9 cellular contexts compared by ENCODE assay signal in genomic region chr2:196168181-196168580, GRCh38. TPM values are rescaled to one million over a fixed set of nuclear protein-coding genes. Genes with fewer than 3 reads are reported as not detected.
DNase-seq lines count a peak whose midpoint lies in the region; ATAC-seq, FAIRE-seq and TF ChIP-seq lines count a peak whose summit lies in the region.
"Had no signal": no experiment of that assay in that cellular context is flagged by ENCODE, and none has a peak within 500 bp of the region (broad histone marks: within the 10 kb centered on the region; RNA-seq: fewer than 3 reads in every experiment).

No MANE protein-coding gene starts in this region.

- H3K27me3 Mint-ChIP-seq in activated CD4-positive, alpha-beta memory T cell treated with anti-CD3 and anti-CD28 coated beads for 36 hours: no peaks in the 10 kb centered on the region

- peak overlapping the region; percentile 5; the same call in 1 of the 3 replicates for H3K4me3 ChIP-seq in A549
- peak overlapping the region; percentile 12; the same call in 1 of the 2 replicates for H3K4me3 ChIP-seq in GM23248
- no peak overlapping the region for H3K4me3 ChIP-seq in body of pancreas
- H3K4me3 ChIP-seq in gastrocnemius medialis: peak overlapping the region in 1 of 4 donors; percentile 74

- H4K20me1 ChIP-seq in GM23248 (ENCODE audit: insufficient read depth): no peaks in the 10 kb centered on the region

- peaks cover 39% of the 10 kb centered on the region for H3K4me1 Mint-ChIP-seq in activated CD4-positive, alpha-beta memory T cell treated with anti-CD3 and anti-CD28 coated beads for 36 hours (ENCODE audit: low read depth)

- H3K9ac ChIP-seq in GM23248: no peak overlapping the region

- TF ChIP-seq CTCF in A549 (IDR thresholded peaks at IDR 0.05) (no peak), body of pancreas (IDR thresholded peaks at IDR 0.05) (no peak), gastrocnemius medialis (IDR thresholded peaks at IDR 0.05 in 4 of 5, conservative IDR thresholded peaks at IDR 0.05 in 1 of 5) (no peak)

- no peak overlapping the region for H2AFZ ChIP-seq in GM23248

- H3K36me3 ChIP-seq in GM23248 (ENCODE audit: low read depth): no peaks in the 10 kb centered on the region
- no peaks in the 10 kb centered on the region for H3K36me3 ChIP-seq in body of pancreas (replicated peaks in 1 of 2; ENCODE audit: insufficient read depth in 1 of 2, low read depth in 2 of 2)
- H3K36me3 ChIP-seq in gastrocnemius medialis: no peaks in the 10 kb centered on the region

- H3K9me3 ChIP-seq in A549 (no peaks in the 10 kb centered on the region), GM23248 (ENCODE audit: low read depth) (no peaks in the 10 kb centered on the region), body of pancreas (no peaks in the 10 kb centered on the region), gastrocnemius medialis (no peaks in the 10 kb centered on the region)

- H3K4me3 Mint-ChIP-seq in activated CD4-positive, alpha-beta memory T cell treated with anti-CD3 and anti-CD28 coated beads for 36 hours: peak overlapping the region; percentile 93

- no peak for TF ChIP-seq EP300 in A549 (IDR thresholded peaks at IDR 0.05)

- CTCF ChIA-PET in A549 (lab: Yijun Ruan, JAX): no interaction called here
- CTCF ChIA-PET in activated CD4-positive, alpha-beta memory T cell treated with anti-CD3 and anti-CD28 coated beads for 36 hours (lab: Charles Lee): interaction anchor here (2.4 to 6.1 kb wide), 2 partner anchors 8 to 108 kb away, joined by 9 to 50 read pairs; no protein-coding TSS in a partner anchor

- peak overlapping the region; percentile 96 for H3K27ac Mint-ChIP-seq in activated CD4-positive, alpha-beta memory T cell treated with anti-CD3 and anti-CD28 coated beads for 36 hours

- peaks cover 75% of the 10 kb centered on the region for H3K79me2 ChIP-seq in GM23248 (ENCODE audit: insufficient read depth)

- DNase-seq in A549 (ENCODE audit: low read depth in 1 of 2, low spot score in 1 of 2) (peak in 1 of 2 experiments; percentile 17), GM23248 (peak; percentile 60), iris pigment epithelial cell (ENCODE audit: low read depth) (peak; percentile 63), NCI-H526 (lab: John Stamatoyannopoulos, UW) (no peak), body of pancreas (no peak), gastrocnemius medialis (no peak)
- no peak for DNase-seq in activated CD4-positive, alpha-beta memory T cell treated with anti-CD3 and anti-CD28 coated beads for 36 hours
- DNase-seq: nucleus accumbens had no signal

- TF ChIP-seq POLR2A in A549 (IDR thresholded peaks at IDR 0.05; ENCODE audit: low read length): no peak
- TF ChIP-seq POLR2A in body of pancreas (IDR thresholded peaks at IDR 0.05): no peak
- TF ChIP-seq POLR2A in gastrocnemius medialis (IDR thresholded peaks at IDR 0.05): no peak

- no peak for FAIRE-seq in A549 (lab: Jason Lieb, UNC)

- ATAC-seq in A549 (no peak), GM21619 (IDR thresholded peaks at IDR 0.05; ENCODE audit: unreplicated experiment) (no peak), body of pancreas (no peak), gastrocnemius medialis (no peak)

- H3K4me1 ChIP-seq in A549: peaks cover 32% of the 10 kb centered on the region
- peaks cover 40% of the 10 kb centered on the region for H3K4me1 ChIP-seq in GM23248 (ENCODE audit: insufficient read depth)
- peaks cover 11% of the 10 kb centered on the region for H3K4me1 ChIP-seq in body of pancreas
- peaks cover 13 to 22% of the 10 kb centered on the region in 2 donors for H3K4me1 ChIP-seq in gastrocnemius medialis

- H3K4me2 ChIP-seq in A549 (peak overlapping the region; percentile 79), GM23248 (ENCODE audit: unreplicated experiment) (peak overlapping the region; percentile 94)

- H3F3A ChIP-seq in GM23248 (ENCODE audit: insufficient read depth): peaks cover 32% of the 10 kb centered on the region

- peaks cover 61% of the 10 kb centered on the region for H3K36me3 Mint-ChIP-seq in activated CD4-positive, alpha-beta memory T cell treated with anti-CD3 and anti-CD28 coated beads for 36 hours

- H3K9me2 ChIP-seq in GM23248 (ENCODE audit: insufficient read depth): no peaks in the 10 kb centered on the region

- no peaks in the 10 kb centered on the region for H3K9me3 Mint-ChIP-seq in activated CD4-positive, alpha-beta memory T cell treated with anti-CD3 and anti-CD28 coated beads for 36 hours

- TF ChIP-seq RAD21 in A549 (conservative IDR thresholded peaks at IDR 0.05 in 1 of 2, IDR thresholded peaks at IDR 0.05 in 1 of 2): no peak

- H3K27ac ChIP-seq in A549 (peak overlapping the region in 1 of 2 experiments; percentile 66; a peak in 4 of 6 replicates), GM23248 (no peak overlapping the region), body of pancreas (no peak overlapping the region), gastrocnemius medialis (no peak overlapping the region)

- POLR2A ChIA-PET in A549 (lab: Yijun Ruan, JAX): no interaction called here
- POLR2A ChIA-PET in activated CD4-positive, alpha-beta memory T cell treated with anti-CD3 and anti-CD28 coated beads for 36 hours (lab: Charles Lee): interaction anchor here (0.6 to 6.3 kb wide), 6 partner anchors 10 to 107 kb away, joined by 3 to 49 read pairs (median 12); no protein-coding TSS in a partner anchor

- intact Hi-C loops in activated CD4-positive, alpha-beta memory T cell treated with anti-CD3 and anti-CD28 coated beads for 36 hours (cut with micrococcal nuclease): loop anchor here (5.0 to 10.0 kb wide), 4 partner anchors 36 to 1334 kb away; partner anchors contain the start of gene HSPE1
- intact Hi-C loops in body of pancreas (cut with DNase I) (no loop called here), gastrocnemius medialis (cut with DNase I; ENCODE audit: low total_unique reads) (no loop called here)

- in situ Hi-C loops in GM23248 (cut with MboI) (no loop called here), gastrocnemius medialis (cut with MboI; ENCODE audit: low sequenced_read_pairs in 4 of 4) (loop anchor here in 1 of 4 donors (25.0 kb wide), 1 partner anchor 106 kb away; the partner anchor contains the start of gene DNAH7)

- H3K27me3 ChIP-seq in GM23248 (replicated peaks; ENCODE audit: insufficient read depth) (no peaks in the 10 kb centered on the region), body of pancreas (no peaks in the 10 kb centered on the region), gastrocnemius medialis (no peaks in the 10 kb centered on the region)

- 5% methylated on average over 4 of the region's 4 CpGs for WGBS in A549 (ENCODE audit: missing lambda C conversion rate)
- WGBS in GM23248 (ENCODE audit: low coverage in 1 of 2, low lambda C conversion rate in 2 of 2, missing lambda C conversion rate in 2 of 2), 2 experiments: 88 to 91% methylated on average over 4 of the region's 4 CpGs
- 55 to 63% methylated on average over 4 of the region's 4 CpGs for WGBS in body of pancreas, 2 donors

TF ChIP-seq in A549, 52 proteins besides CTCF, POLR2A, EP300 and RAD21:
- no peak for TF ChIP-seq TP53 (CRISPR knock-in tag; IDR thresholded peaks at IDR 0.05)
- TF ChIP-seq ZFP36 (IDR thresholded peaks at IDR 0.05; ENCODE audit: borderline replicate concordance, partially characterized antibody): no peak
- no peak for TF ChIP-seq HEYL (CRISPR knock-in tag; IDR thresholded peaks at IDR 0.05)
- TF ChIP-seq BHLHE40 (IDR thresholded peaks at IDR 0.05; ENCODE audit: low read depth, low read length): no peak
- no peak for TF ChIP-seq CHD4 (IDR thresholded peaks at IDR 0.05; ENCODE audit: borderline replicate concordance)
- TF ChIP-seq GATA3 (IDR thresholded peaks at IDR 0.05; ENCODE audit: borderline replicate concordance): no peak
- TF ChIP-seq ZSCAN20 (CRISPR knock-in tag; IDR thresholded peaks at IDR 0.05): no peak
- TF ChIP-seq HDAC2 (IDR thresholded peaks at IDR 0.05): no peak
- no peak for TF ChIP-seq BCL3 (IDR thresholded peaks at IDR 0.05)

RNA-seq across cellular contexts. Expression of gene STK17B, which starts 3.2 kb away (rescaled TPM):
- polyA plus RNA-seq in A549 (2011; rRNA removed) (8.6 and 9.2 TPM in 2 replicates), A549 (2017; fragmentation: RNase III; extraction: RNeasy Plus Mini Kit Qiagen cat#74134 plus additional on column Dnase treatment) (3.6 to 4.0 TPM (median 3.7 TPM) in 3 replicates), GM23248 (2016; fragmentation: Nextera tagmentation; extraction: Ambion mirVana) (13.1 and 13.7 TPM in 2 replicates)
- 0.95 and 1.0 TPM in 2 replicates for polyA plus RNA-seq in A549 (2012; cell fraction: cytosol; rRNA removed)
- polyA plus RNA-seq in A549 (2012; cell fraction: nucleus; rRNA removed): 0.55 and 1.0 TPM in 2 replicates
- 4.1 and 4.5 TPM in 2 replicates for polyA minus RNA-seq in A549 (2011; rRNA and poly(A)+ RNA removed)
- 23.6 and 31.0 TPM in 2 replicates for total RNA-seq in GM23248 (2014; rRNA removed; shearing (Covaris generic))
- total RNA-seq in activated CD4-positive, alpha-beta memory T cell treated with anti-CD3 and anti-CD28 coated beads for 36 hours: 100 to 1,000 TPM; 175 to 176 TPM
- total RNA-seq in body of pancreas (10 to 100 TPM in 1 of 2 donors, 1 to 10 TPM in 1; 7.9 to 16.9 TPM), gastrocnemius medialis (10 to 100 TPM in 1 of 4 donors, 1 to 10 TPM in 3; 4.4 to 11.5 (median 8.8) TPM)

Comparison
In these comparisons a context has a peak if more than half of its experiments do, and no peak if none do; other contexts are left out.
1. DNase-seq: peak in GM23248 (single experiment) and iris pigment epithelial cell (single experiment); none in activated CD4-positive, alpha-beta memory T cell treated with anti-CD3 and anti-CD28 coated beads for 36 hours (single experiment), NCI-H526 (0 of 2), body of pancreas (0 of 4) and gastrocnemius medialis (0 of 2).
2. H3K4me3 ChIP-seq: peak in A549 (single experiment) and GM23248 (single experiment); none in body of pancreas (0 of 2).